8 cellular contexts compared by ENCODE assay signal in genomic region chr3:179450321-179450720, GRCh38. TPM values are rescaled to one million over a fixed set of nuclear protein-coding genes. Genes with fewer than 3 reads are reported as not detected.
A peak's percentile ranks its signal among the peaks of the same experiment; 100 is the strongest.
DNase-seq lines count a peak whose midpoint lies in the region; ATAC-seq and TF ChIP-seq lines count a peak whose summit lies in the region.

No MANE protein-coding gene starts in this region.

- no peaks in the 10 kb centered on the region for H3K36me3 Mint-ChIP-seq in activated naive CD4-positive, alpha-beta T cell treated with anti-CD3 and anti-CD28 coated beads, Interleukin-2, amount 10 ng/mL, durations not matched to agents 7 days and 5 days
- peaks cover 16 to 33% of the 10 kb centered on the region in 2 donors for H3K36me3 Mint-ChIP-seq in activated naive CD4-positive, alpha-beta T cell treated with anti-CD3 and anti-CD28 coated beads, Interleukin-2, amount 50 U/mL, for 72 hours

- no peak for DNase-seq in activated naive CD4-positive, alpha-beta T cell treated with anti-CD3 and anti-CD28 coated beads, Interleukin-2, amount 10 ng/mL, durations not matched to agents 7 days and 5 days
- no peak for DNase-seq in activated naive CD4-positive, alpha-beta T cell treated with anti-CD3 and anti-CD28 coated beads, Interleukin-2, amount 50 U/mL, for 72 hours (ENCODE audit: low spot score in 2 of 2)
- no peak for DNase-seq in testis
- DNase-seq in HuH-7.5 (ENCODE audit: low spot score) = no peak
- no peak for DNase-seq in G401 (ENCODE audit: low spot score)
- no peak for DNase-seq in amygdala (lab: John Stamatoyannopoulos, UW)

- peaks cover 21% of the 10 kb centered on the region for H3K27me3 ChIP-seq in iPS-15b (ENCODE audit: control insufficient read depth, insufficient read depth, low read length)
- no peaks in the 10 kb centered on the region for H3K27me3 ChIP-seq in testis

- ATAC-seq in activated naive CD4-positive, alpha-beta T cell treated with anti-CD3 and anti-CD28 coated beads, Interleukin-2, amount 50 U/mL, for 72 hours = no peak

- no peaks in the 10 kb centered on the region for H3K36me3 ChIP-seq in iPS-15b (ENCODE audit: control insufficient read depth, insufficient read depth, low read length)
- no peaks in the 10 kb centered on the region for H3K36me3 ChIP-seq in testis (ENCODE audit: low read depth, missing control alignments)

- TF ChIP-seq CTCF in WI38 (IDR thresholded peaks at IDR 0.05; ENCODE audit: low read depth, low read length) (no peak), testis (IDR thresholded peaks at IDR 0.05) (no peak)

- no peak overlapping the region for H3K9ac ChIP-seq in iPS-15b (ENCODE audit: low read depth, low read length)

- in situ Hi-C loops in G401 (cut with HindIII; ENCODE audit: low sequenced_read_pairs) = no loop called here

- no peak for TF ChIP-seq POLR2A in testis (IDR thresholded peaks at IDR 0.05)

- peaks cover 53% of the 10 kb centered on the region for H3K27me3 Mint-ChIP-seq in activated naive CD4-positive, alpha-beta T cell treated with anti-CD3 and anti-CD28 coated beads, Interleukin-2, amount 10 ng/mL, durations not matched to agents 7 days and 5 days

- H3K4me3 Mint-ChIP-seq in activated naive CD4-positive, alpha-beta T cell treated with anti-CD3 and anti-CD28 coated beads, Interleukin-2, amount 10 ng/mL, durations not matched to agents 7 days and 5 days = peak overlapping the region; percentile 78

- H3K9me3 ChIP-seq in iPS-15b (ENCODE audit: control insufficient read depth, insufficient read depth, low read length) (no peaks in the 10 kb centered on the region), testis (no peaks in the 10 kb centered on the region)

- H3K4me1 Mint-ChIP-seq in activated naive CD4-positive, alpha-beta T cell treated with anti-CD3 and anti-CD28 coated beads, Interleukin-2, amount 10 ng/mL, durations not matched to agents 7 days and 5 days = peaks cover 26% of the 10 kb centered on the region

- H3K27ac Mint-ChIP-seq in activated naive CD4-positive, alpha-beta T cell treated with anti-CD3 and anti-CD28 coated beads, Interleukin-2, amount 10 ng/mL, durations not matched to agents 7 days and 5 days = peak overlapping the region; percentile 8
- peak overlapping the region in 1 of 2 donors; percentile 51 for H3K27ac Mint-ChIP-seq in activated naive CD4-positive, alpha-beta T cell treated with anti-CD3 and anti-CD28 coated beads, Interleukin-2, amount 50 U/mL, for 72 hours

- no peaks in the 10 kb centered on the region for H3K9me3 Mint-ChIP-seq in activated naive CD4-positive, alpha-beta T cell treated with anti-CD3 and anti-CD28 coated beads, Interleukin-2, amount 10 ng/mL, durations not matched to agents 7 days and 5 days
- no peaks in the 10 kb centered on the region for H3K9me3 Mint-ChIP-seq in activated naive CD4-positive, alpha-beta T cell treated with anti-CD3 and anti-CD28 coated beads, Interleukin-2, amount 50 U/mL, for 72 hours

- H3K27ac ChIP-seq in testis = peak overlapping the region; percentile 52 to 95

- H3K4me3 ChIP-seq in WI38 (ENCODE audit: low read depth, low read length) = peak overlapping the region; percentile 67
- H3K4me3 ChIP-seq in iPS-15b (ENCODE audit: low read depth, low read length) = peak overlapping the region; percentile 66
- peak overlapping the region; percentile 73 to 76 for H3K4me3 ChIP-seq in testis

- CTCF ChIA-PET in activated naive CD4-positive, alpha-beta T cell treated with anti-CD3 and anti-CD28 coated beads, Interleukin-2, amount 10 ng/mL, durations not matched to agents 7 days and 5 days (lab: Charles Lee) = interaction anchor here (1.2 kb wide), 1 partner anchor 13 kb away, joined by 4 read pairs; no protein-coding TSS in a partner anchor

- H3K4me1 ChIP-seq in iPS-15b (ENCODE audit: control insufficient read depth, insufficient read depth, low read length) (peaks cover 14% of the 10 kb centered on the region), testis (peaks cover 11% of the 10 kb centered on the region)

- WGBS in testis, 2 donors = 0 to 1% methylated on average over 10 of the region's 10 CpGs

- intact Hi-C loops in testis (cut with DNase I; ENCODE audit: low total_unique reads) = no loop called here

RNA-seq across cellular contexts. Expression of gene GNB4, which starts 0.9 kb away (rescaled TPM):
- total RNA-seq in activated naive CD4-positive, alpha-beta T cell treated with anti-CD3 and anti-CD28 coated beads, Interleukin-2, amount 50 U/mL, for 72 hours = 1 to 10 TPM in 1 of 2 donors, under 1 TPM in 1; 0.59 to 1.8 TPM
- 1 to 10 TPM; 9.5 to 9.8 TPM for total RNA-seq in testis
- 8.7 TPM for polyA plus RNA-seq in testis (ENCODE audit: insufficient read depth, low read depth, low replicate concordance)
- 36.4 and 54.4 TPM in 2 replicates for total RNA-seq in G401 (2014; rRNA removed; shearing (Covaris generic))
